In genomic region chr1:31731049-31731565, GRCh38 we compare ENCODE assay signal across 17 cellular contexts. TPM values are rescaled to one million over a fixed set of nuclear protein-coding genes. Genes with fewer than 3 reads are reported as not detected.
A peak's percentile ranks its signal among the peaks of the same experiment; 100 is the strongest.
DNase-seq lines count a peak whose midpoint lies in the region; ATAC-seq and TF ChIP-seq lines count a peak whose summit lies in the region.
"Had no signal": no experiment of that assay in that cellular context is flagged by ENCODE, and none has a peak within 500 bp of the region (broad histone marks: within the 10 kb centered on the region; RNA-seq: fewer than 3 reads in every experiment).

No MANE protein-coding gene starts in this region.

- no peaks in the 10 kb centered on the region for H3K27me3 ChIP-seq in osteoblast (ENCODE audit: insufficient read depth, low read length)
- H3K27me3 ChIP-seq: BLaER1 had no signal

- peaks cover 4% of the 10 kb centered on the region for H3K36me3 ChIP-seq in osteoblast (ENCODE audit: insufficient read depth, low read length)
- H3K36me3 ChIP-seq: HAP-1 had no signal

- DNase-seq in Right ventricle myocardium inferior (ENCODE audit: missing footprints), result peak; percentile 65
- DNase-seq in Right ventricle myocardium superior, result no peak
- peak; percentile 82 for DNase-seq in osteoblast (ENCODE audit: insufficient read length, low spot score, missing footprints)
- DNase-seq in SW480 (ENCODE audit: low spot score), result no peak
- no peak for DNase-seq in NCI-H2107 treated with DMSO at 0.1 percent for 48 hours (lab: John Stamatoyannopoulos, UW; ENCODE audit: unreplicated experiment)
- DNase-seq: Caco-2; CD4-positive, CD25-positive, alpha-beta regulatory T cell; CD8-positive, alpha-beta T cell; DMS153; DND-41; GM23248 had no signal

- H3K27ac ChIP-seq in angular gyrus (ENCODE audit: low read depth, low read length) (peak overlapping the region; percentile 42), osteoblast (ENCODE audit: low read depth, low read length) (no peak overlapping the region)
- H3K27ac ChIP-seq: 22Rv1, BLaER1, C4-2B, GM23248 had no signal

- intact Hi-C loops in Right ventricle myocardium inferior (cut with DNase I), result no loop called here
- intact Hi-C loops in Right ventricle myocardium superior (cut with DNase I), result no loop called here

- H3K9me3 ChIP-seq in osteoblast (ENCODE audit: low read depth, low read length), result no peaks in the 10 kb centered on the region
- H3K9me3 ChIP-seq: BLaER1, Caco-2, HAP-1 had no signal

- H3K4me2 ChIP-seq in osteoblast (ENCODE audit: insufficient read depth, low read length), result no peak overlapping the region
- H3K4me2 ChIP-seq: BLaER1 had no signal

- no peak overlapping the region for H2AFZ ChIP-seq in osteoblast (ENCODE audit: low read length)
- H2AFZ ChIP-seq: GM23248 had no signal

- H3K79me2 ChIP-seq in osteoblast (ENCODE audit: insufficient read depth, low read length), result no peaks in the 10 kb centered on the region

- ATAC-seq in Right ventricle myocardium inferior (no peak), Right ventricle myocardium superior (ENCODE audit: poor library complexity) (no peak)
- ATAC-seq: CD8-positive, alpha-beta T cell had no signal

- no peak for TF ChIP-seq CTCF in osteoblast (IDR thresholded peaks at IDR 0.05; ENCODE audit: extremely low read depth, low read depth, low read length)

- peaks cover 5% of the 10 kb centered on the region for H4K20me1 ChIP-seq in osteoblast (ENCODE audit: insufficient read depth, low read length)

- no peak overlapping the region for H3K4me3 ChIP-seq in osteoblast (ENCODE audit: insufficient read depth, low read length)
- H3K4me3 ChIP-seq: BLaER1, GM23248, HAP-1 had no signal

- H3K4me1 ChIP-seq in osteoblast (ENCODE audit: insufficient read depth, low read length), result peaks cover 5% of the 10 kb centered on the region
- H3K4me1 ChIP-seq: Caco-2, HAP-1 had no signal

RNA-seq across cellular contexts. Expression of gene COL16A1, which starts 27.3 kb away (rescaled TPM):
- total RNA-seq in Right ventricle myocardium inferior, result 12.7 TPM
- total RNA-seq in Right ventricle myocardium superior, result 10.9 TPM
- 158 and 197 TPM in 2 replicates for total RNA-seq in osteoblast
- total RNA-seq: B cell; CD4-positive, CD25-positive, alpha-beta regulatory T cell had no signal

RNA-seq across cellular contexts. Expression of gene ADGRB2, which starts 33.0 kb away (rescaled TPM):
- total RNA-seq in Right ventricle myocardium inferior (16.1 TPM), Right ventricle myocardium superior (14.7 TPM), osteoblast (5.8 and 7.4 TPM in 2 replicates)

Comparison
In these comparisons a context has a peak if more than half of its experiments do, and no peak if none do; other contexts are left out.
1. DNase-seq: peak in Right ventricle myocardium inferior (single experiment) and osteoblast (single experiment); none in Right ventricle myocardium superior (single experiment), SW480 (single experiment) and NCI-H2107 treated with DMSO at 0.1 percent for 48 hours (single experiment).
2. RNA of gene COL16A1, which starts 27.3 kb away (total RNA-seq): 158 to 197 TPM in osteoblast; 12.7 TPM in Right ventricle myocardium inferior (single experiment) and 10.9 TPM in Right ventricle myocardium superior (single experiment); every median in the first group is over 10 times any median in the second.